Comparison of ENCODE assay signal across 9 cellular contexts in the genomic region with DNA sequence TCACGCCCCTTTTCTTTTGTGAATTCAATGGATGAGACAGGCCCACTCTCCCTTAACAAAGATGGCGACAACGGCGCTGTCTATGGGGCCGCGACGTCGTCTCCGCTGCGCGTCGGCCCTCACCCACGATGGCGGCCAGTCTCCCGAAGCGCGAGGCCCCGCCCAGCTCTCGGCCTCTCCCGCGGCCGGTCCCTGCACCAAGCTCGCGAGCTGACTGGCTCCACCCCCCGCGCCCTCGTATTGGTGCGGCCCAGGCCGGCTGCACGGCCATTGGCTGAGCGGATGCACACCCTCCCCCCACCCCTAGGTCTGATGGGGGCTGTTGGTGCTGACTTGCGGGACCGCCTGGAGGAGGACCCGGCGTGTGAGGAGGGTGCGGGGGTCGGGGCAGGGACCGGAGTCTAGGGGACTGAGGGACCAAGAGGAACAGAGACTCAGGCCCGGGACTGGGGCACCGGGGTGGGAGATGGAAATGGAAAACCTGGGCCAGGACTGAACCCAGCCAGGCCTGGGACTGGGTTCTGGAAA. TPM values are rescaled to one million over a fixed set of nuclear protein-coding genes. Genes with fewer than 3 reads are reported as not detected.
A peak's percentile ranks its signal among the peaks of the same experiment; 100 is the strongest.
DNase-seq lines count a peak whose midpoint lies in the region; ATAC-seq, FAIRE-seq and TF ChIP-seq lines count a peak whose summit lies in the region.
"Had no signal": no experiment of that assay in that cellular context is flagged by ENCODE, and none has a peak within 500 bp of the region (broad histone marks: within the 10 kb centered on the region; RNA-seq: fewer than 3 reads in every experiment).

No MANE protein-coding gene starts in this region.

- peak overlapping the region; percentile 87 for H3K4me2 ChIP-seq in OCI-LY3 (ENCODE audit: low read length)

- no peaks in the 10 kb centered on the region for H4K20me1 ChIP-seq in OCI-LY3 (ENCODE audit: insufficient read depth, low read length)

- TF ChIP-seq EP300 in esophagus muscularis mucosa (IDR thresholded peaks at IDR 0.05), result no peak

- H3K9ac ChIP-seq in OCI-LY3 (ENCODE audit: low read length), result peak overlapping the region; percentile 73

- peak overlapping the region; percentile 94 for H3K27ac Mint-ChIP-seq in activated T-helper 1 cell treated with anti-CD3 and anti-CD28 coated beads, Interleukin-12 subunit alpha, Interleukin-12 subunit beta, Interleukin-2, Interleukin-4 antibody, amounts not matched to agents 30 ng/mL and 10 ng/mL and 1 ng/mL, durations not matched to agents 14 hours and 24 hours and 36 hours

- H3K27ac ChIP-seq in OCI-LY3 (ENCODE audit: low read length) (peak overlapping the region; percentile 30), esophagus muscularis mucosa (replicated peaks in 1 of 4) (peak overlapping the region; percentile 77 to 95 (median 84))

- H3K9me3 ChIP-seq in OCI-LY3 (ENCODE audit: insufficient read depth, low read length), result no peaks in the 10 kb centered on the region
- no peaks in the 10 kb centered on the region for H3K9me3 ChIP-seq in esophagus muscularis mucosa

- no peaks in the 10 kb centered on the region for H3K27me3 Mint-ChIP-seq in activated T-helper 1 cell treated with anti-CD3 and anti-CD28 coated beads, Interleukin-12 subunit alpha, Interleukin-12 subunit beta, Interleukin-2, Interleukin-4 antibody, amounts not matched to agents 30 ng/mL and 10 ng/mL and 1 ng/mL, durations not matched to agents 14 hours and 24 hours and 36 hours (ENCODE audit: insufficient read depth)

- H3K4me1 ChIP-seq in OCI-LY3 (ENCODE audit: low read length) (peaks cover 33% of the 10 kb centered on the region), esophagus muscularis mucosa (peaks cover 31 to 65% (median 56%) of the 10 kb centered on the region in 4 donors)

- 1% methylated on average over 24 of the region's 40 CpGs for WGBS in esophagus muscularis mucosa

- peak overlapping the region; percentile 83 for H3K4me3 Mint-ChIP-seq in activated T-helper 1 cell treated with anti-CD3 and anti-CD28 coated beads, Interleukin-12 subunit alpha, Interleukin-12 subunit beta, Interleukin-2, Interleukin-4 antibody, amounts not matched to agents 30 ng/mL and 10 ng/mL and 1 ng/mL, durations not matched to agents 14 hours and 24 hours and 36 hours

- H3K27me3 ChIP-seq in OCI-LY3 (ENCODE audit: low read depth, low read length), result no peaks in the 10 kb centered on the region
- H3K27me3 ChIP-seq in esophagus muscularis mucosa, result no peaks in the 10 kb centered on the region

- peak; percentile 61 to 99 (median 96) for DNase-seq in C1 segment of cervical spinal cord (lab: John Stamatoyannopoulos, UW)
- peak; percentile 88 for DNase-seq in HTR-8/SVneo (ENCODE audit: insufficient read length, low spot score)
- peak; percentile 97 for DNase-seq in activated T-helper 1 cell treated with anti-CD3 and anti-CD28 coated beads, Interleukin-12 subunit alpha, Interleukin-12 subunit beta, Interleukin-2, Interleukin-4 antibody, amounts not matched to agents 30 ng/mL and 10 ng/mL and 1 ng/mL, durations not matched to agents 14 hours and 24 hours and 36 hours (ENCODE audit: low spot score)
- peak; percentile 99 for DNase-seq in esophagus muscularis mucosa (ENCODE audit: extremely low spot score)
- DNase-seq in myocyte (ENCODE audit: low read depth), result peak; percentile 98
- peak; percentile 94 for DNase-seq in stimulated activated CD8-positive, alpha-beta memory T cell treated with anti-CD3 and anti-CD28 coated beads, Interleukin-7, amount 100 ng/mL, for 24 hours (ENCODE audit: low read depth)

- H3K36me3 ChIP-seq in OCI-LY3 (replicated peaks; ENCODE audit: low read depth, low read length), result peaks cover 5% of the 10 kb centered on the region
- H3K36me3 ChIP-seq in esophagus muscularis mucosa, result peaks cover 0 to 39% (median 23%) of the 10 kb centered on the region in 4 donors

- peak overlapping the region; percentile 56 for H2AFZ ChIP-seq in OCI-LY3 (ENCODE audit: low read depth, low read length)

- intact Hi-C loops in activated T-helper 1 cell treated with anti-CD3 and anti-CD28 coated beads, Interleukin-12 subunit alpha, Interleukin-12 subunit beta, Interleukin-2, Interleukin-4 antibody, amounts not matched to agents 30 ng/mL and 10 ng/mL and 1 ng/mL, durations not matched to agents 14 hours and 24 hours and 36 hours (cut with micrococcal nuclease), result loop anchor here (1.0 to 5.0 kb wide), 3 partner anchors 10 to 1018 kb away; partner anchors contain the start of genes RRAS and SCAF1
- intact Hi-C loops in esophagus muscularis mucosa (cut with DNase I), result no loop called here

- peak; percentile 53 for ATAC-seq in GM19455 (IDR thresholded peaks at IDR 0.05; ENCODE audit: unreplicated experiment)

- H3K4me3 ChIP-seq in OCI-LY3 (ENCODE audit: low read length) (peak overlapping the region; percentile 84), esophagus muscularis mucosa (peak overlapping the region; percentile 54 to 69 (median 57))

- peaks cover 37% of the 10 kb centered on the region for H3K79me2 ChIP-seq in OCI-LY3 (ENCODE audit: low read length)

- no peak for TF ChIP-seq POLR2A in esophagus muscularis mucosa (IDR thresholded peaks at IDR 0.05; ENCODE audit: low read depth)

- TF ChIP-seq CTCF in OCI-LY3 (IDR thresholded peaks at IDR 0.05; ENCODE audit: low read depth, low read length), result no peak
- no peak for TF ChIP-seq CTCF in esophagus muscularis mucosa (IDR thresholded peaks at IDR 0.05)

- H3K36me3 Mint-ChIP-seq in activated T-helper 1 cell treated with anti-CD3 and anti-CD28 coated beads, Interleukin-12 subunit alpha, Interleukin-12 subunit beta, Interleukin-2, Interleukin-4 antibody, amounts not matched to agents 30 ng/mL and 10 ng/mL and 1 ng/mL, durations not matched to agents 14 hours and 24 hours and 36 hours (ENCODE audit: low read depth), result peaks cover 27% of the 10 kb centered on the region

- H3K4me1 Mint-ChIP-seq in activated T-helper 1 cell treated with anti-CD3 and anti-CD28 coated beads, Interleukin-12 subunit alpha, Interleukin-12 subunit beta, Interleukin-2, Interleukin-4 antibody, amounts not matched to agents 30 ng/mL and 10 ng/mL and 1 ng/mL, durations not matched to agents 14 hours and 24 hours and 36 hours (ENCODE audit: low read depth), result peaks cover 39% of the 10 kb centered on the region

- FAIRE-seq in HTR-8/SVneo (lab: Jason Lieb, UNC), result peak; percentile 97

- no peaks in the 10 kb centered on the region for H3K9me3 Mint-ChIP-seq in activated T-helper 1 cell treated with anti-CD3 and anti-CD28 coated beads, Interleukin-12 subunit alpha, Interleukin-12 subunit beta, Interleukin-2, Interleukin-4 antibody, amounts not matched to agents 30 ng/mL and 10 ng/mL and 1 ng/mL, durations not matched to agents 14 hours and 24 hours and 36 hours

RNA-seq across cellular contexts. Expression of gene SPHK2, which starts 4.8 kb away (rescaled TPM):
- total RNA-seq in activated T-helper 1 cell treated with anti-CD3 and anti-CD28 coated beads, Interleukin-12 subunit alpha, Interleukin-12 subunit beta, Interleukin-2, Interleukin-4 antibody, amounts not matched to agents 30 ng/mL and 10 ng/mL and 1 ng/mL, durations not matched to agents 14 hours and 24 hours and 36 hours, result 40.8 and 44.1 TPM in 2 replicates
- total RNA-seq in esophagus muscularis mucosa (10 to 100 TPM; 15.9 to 24.5 (median 17.0) TPM), myocyte (11.0 and 16.5 TPM in 2 replicates)
- polyA plus RNA-seq in myocyte (2012), result 13.6 TPM

RNA-seq across cellular contexts. Expression of gene RPL18, which starts 5.2 kb away (rescaled TPM):
- total RNA-seq in activated T-helper 1 cell treated with anti-CD3 and anti-CD28 coated beads, Interleukin-12 subunit alpha, Interleukin-12 subunit beta, Interleukin-2, Interleukin-4 antibody, amounts not matched to agents 30 ng/mL and 10 ng/mL and 1 ng/mL, durations not matched to agents 14 hours and 24 hours and 36 hours, result 1,774 and 1,780 TPM in 2 replicates
- total RNA-seq in esophagus muscularis mucosa, result 1,000 to 10,000 TPM; 1,298 to 2,105 (median 1,742) TPM
- total RNA-seq in myocyte, result 1,744 and 2,296 TPM in 2 replicates
- 1,684 TPM for polyA plus RNA-seq in myocyte (2012)

RNA-seq across cellular contexts. Expression of gene FAM83E, which starts 9.3 kb away (rescaled TPM):
- total RNA-seq in activated T-helper 1 cell treated with anti-CD3 and anti-CD28 coated beads, Interleukin-12 subunit alpha, Interleukin-12 subunit beta, Interleukin-2, Interleukin-4 antibody, amounts not matched to agents 30 ng/mL and 10 ng/mL and 1 ng/mL, durations not matched to agents 14 hours and 24 hours and 36 hours, result 7.3 TPM in 2 replicates
- total RNA-seq in esophagus muscularis mucosa (under 1 TPM; 0.32 to 0.69 (median 0.37) TPM), myocyte (5.1 and 7.9 TPM in 2 replicates)
- 0.77 TPM for polyA plus RNA-seq in myocyte (2012)

RNA-seq across cellular contexts. Expression of gene DBP, which starts 13.0 kb away (rescaled TPM):
- total RNA-seq in activated T-helper 1 cell treated with anti-CD3 and anti-CD28 coated beads, Interleukin-12 subunit alpha, Interleukin-12 subunit beta, Interleukin-2, Interleukin-4 antibody, amounts not matched to agents 30 ng/mL and 10 ng/mL and 1 ng/mL, durations not matched to agents 14 hours and 24 hours and 36 hours, result 8.5 and 9.1 TPM in 2 replicates
- total RNA-seq in esophagus muscularis mucosa, result 1 to 10 TPM; 3.0 to 9.3 (median 7.2) TPM
- total RNA-seq in myocyte, result 6.9 and 17.0 TPM in 2 replicates
- polyA plus RNA-seq in myocyte (2012), result 10.0 TPM

RNA-seq across cellular contexts. Expression of gene SPACA4, which starts 17.6 kb away (rescaled TPM):
- total RNA-seq in activated T-helper 1 cell treated with anti-CD3 and anti-CD28 coated beads, Interleukin-12 subunit alpha, Interleukin-12 subunit beta, Interleukin-2, Interleukin-4 antibody, amounts not matched to agents 30 ng/mL and 10 ng/mL and 1 ng/mL, durations not matched to agents 14 hours and 24 hours and 36 hours, result not detected in 2 replicates
- total RNA-seq in esophagus muscularis mucosa, result not detected
- total RNA-seq in myocyte, result not detected in 2 replicates
- polyA plus RNA-seq in myocyte (2012), result 0.10 TPM
- total RNA-seq: T-helper 2 cell treated with Interferon-gamma antibody and Interleukin-4, amounts not matched to agents 100 ng/mL and 5 ng/mL, for 36 hours had no signal

Comparison
In these comparisons a context has a peak if more than half of its experiments do, and no peak if none do; other contexts are left out.
1. Peak in every context shown above with its lines: DNase-seq, ATAC-seq, H3K4me3 ChIP-seq and H3K27ac ChIP-seq.